In the genomic region with DNA sequence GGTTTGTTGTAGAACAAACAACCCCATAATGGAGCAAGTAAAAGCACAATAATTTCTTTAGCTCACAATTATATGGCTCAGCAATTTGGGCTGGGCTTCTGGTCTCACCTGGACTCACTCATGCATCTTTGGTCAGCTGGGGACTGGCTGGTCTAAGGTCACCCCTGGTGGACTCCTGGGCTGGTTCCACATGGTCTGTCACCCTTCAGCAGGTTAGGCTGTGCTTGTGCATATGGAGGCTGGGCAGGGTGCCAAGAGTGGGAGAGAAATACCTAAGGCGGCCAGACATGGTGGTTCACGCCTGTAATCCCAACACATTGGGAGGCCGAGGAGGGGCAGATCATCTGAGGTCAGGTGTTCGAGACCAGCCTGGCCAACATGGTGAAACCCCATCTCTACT, we compare ENCODE assay signal across 28 cellular contexts.
"Had no signal": no experiment of that assay in that cellular context is flagged by ENCODE, and none has a peak within 500 bp of the region (broad histone marks: within the 10 kb centered on the region; RNA-seq: fewer than 3 reads in every experiment).

No MANE protein-coding gene starts in this region.

- ATAC-seq: activated CD4-positive, alpha-beta T cell treated with anti-CD3 and anti-CD28 coated beads for 36 hours; activated naive CD4-positive, alpha-beta T cell treated with anti-CD3 and anti-CD28 coated beads, Interleukin-2, amount 50 U/mL, for 72 hours; activated T-helper 17 cell treated with anti-CD3 and anti-CD28 coated beads, Interleukin-2, amount 50 U/mL, for 72 hours; left lobe of liver; lower lobe of right lung; mucosa of descending colon; pancreas; psoas muscle had no signal

- H3K4me3 ChIP-seq: lower lobe of right lung, mucosa of descending colon, pancreas, psoas muscle, right atrium auricular region, tibial nerve, uterus had no signal

- H3K9me3 Mint-ChIP-seq: activated B cell treated with CpG ODN at 0.5 μM for 24 hours; activated naive CD4-positive, alpha-beta T cell treated with anti-CD3 and anti-CD28 coated beads, Interleukin-2, amount 50 U/mL, for 72 hours; activated T-cell treated with anti-CD3 and anti-CD28 coated beads, Interleukin-2, amount 50 U/mL, for 24 hours; activated T-helper 17 cell treated with anti-CD3 and anti-CD28 coated beads, Interleukin-2, amount 50 U/mL, for 72 hours; nephron progenitor cell; stimulated activated naive CD8-positive, alpha-beta T cell treated with anti-CD3 and anti-CD28 coated beads, Interleukin-15, Interleukin-2, amounts not matched to agents 100 ng/mL and 50 ng/mL, for 24 hours had no signal

- DNase-seq: activated B cell treated with CpG ODN at 0.5 μM for 24 hours; activated CD4-positive, alpha-beta T cell treated with anti-CD3 and anti-CD28 coated beads for 36 hours; activated CD4-positive, alpha-beta T cell treated with anti-CD3 and anti-CD28 coated beads, Interleukin-2, amount 50 U/mL, for 4 hours; activated CD8-positive, alpha-beta memory T cell treated with anti-CD3 and anti-CD28 coated beads for 24 hours; activated CD8-positive, alpha-beta memory T cell treated with anti-CD3 and anti-CD28 coated beads, Interleukin-2, amount 50 U/mL, for 4 hours; activated T-cell treated with anti-CD3 and anti-CD28 coated beads, Interleukin-2, amount 50 U/mL, for 24 hours; aorta; brain microvascular endothelial cell; caudate nucleus; dermis blood vessel endothelial cell; effector CD8-positive, alpha-beta T cell; erythroblast; foreskin fibroblast; kidney; lower lobe of right lung; mesendoderm; mucosa of descending colon; nephron progenitor cell; psoas muscle; substantia nigra; uterus had no signal

- H3K4me1 ChIP-seq: psoas muscle, uterus had no signal

- H3K4me3 Mint-ChIP-seq: activated B cell treated with CpG ODN at 0.5 μM for 24 hours; activated CD4-positive, alpha-beta T cell treated with anti-CD3 and anti-CD28 coated beads for 36 hours; activated T-cell treated with anti-CD3 and anti-CD28 coated beads, Interleukin-2, amount 50 U/mL, for 24 hours; activated T-helper 17 cell treated with anti-CD3 and anti-CD28 coated beads, Interleukin-2, amount 50 U/mL, for 72 hours; nephron progenitor cell; stimulated activated naive CD8-positive, alpha-beta T cell treated with anti-CD3 and anti-CD28 coated beads, Interleukin-15, Interleukin-2, amounts not matched to agents 100 ng/mL and 50 ng/mL, for 24 hours had no signal

- H3K27ac Mint-ChIP-seq: activated B cell treated with CpG ODN at 0.5 μM for 24 hours; activated CD4-positive, alpha-beta T cell treated with anti-CD3 and anti-CD28 coated beads for 36 hours; activated naive CD4-positive, alpha-beta T cell treated with anti-CD3 and anti-CD28 coated beads, Interleukin-2, amount 50 U/mL, for 72 hours; activated T-cell treated with anti-CD3 and anti-CD28 coated beads, Interleukin-2, amount 50 U/mL, for 24 hours; activated T-helper 17 cell treated with anti-CD3 and anti-CD28 coated beads, Interleukin-2, amount 50 U/mL, for 72 hours; nephron progenitor cell had no signal

- H3K27me3 Mint-ChIP-seq: activated B cell treated with CpG ODN at 0.5 μM for 24 hours; activated CD4-positive, alpha-beta T cell treated with anti-CD3 and anti-CD28 coated beads for 36 hours; activated T-cell treated with anti-CD3 and anti-CD28 coated beads, Interleukin-2, amount 50 U/mL, for 24 hours; activated T-helper 17 cell treated with anti-CD3 and anti-CD28 coated beads, Interleukin-2, amount 50 U/mL, for 72 hours; stimulated activated naive CD8-positive, alpha-beta T cell treated with anti-CD3 and anti-CD28 coated beads, Interleukin-15, Interleukin-2, amounts not matched to agents 100 ng/mL and 50 ng/mL, for 24 hours had no signal

- H3K36me3 Mint-ChIP-seq: activated naive CD4-positive, alpha-beta T cell treated with anti-CD3 and anti-CD28 coated beads, Interleukin-2, amount 50 U/mL, for 72 hours had no signal

- H3K27ac ChIP-seq: brain microvascular endothelial cell, lower lobe of right lung, pancreas, psoas muscle, right atrium auricular region, tibial nerve, uterus had no signal

- H3K36me3 ChIP-seq: brain microvascular endothelial cell, lower lobe of right lung, pancreas, right atrium auricular region, tibial nerve, uterus had no signal

- H3K4me1 Mint-ChIP-seq: activated B cell treated with CpG ODN at 0.5 μM for 24 hours; activated CD4-positive, alpha-beta T cell treated with anti-CD3 and anti-CD28 coated beads for 36 hours; activated T-helper 17 cell treated with anti-CD3 and anti-CD28 coated beads, Interleukin-2, amount 50 U/mL, for 72 hours had no signal

- H3K9me3 ChIP-seq: lower lobe of right lung, mucosa of descending colon, pancreas, psoas muscle, right atrium auricular region, tibial nerve, uterus had no signal

- H3K27me3 ChIP-seq: brain microvascular endothelial cell, pancreas, right atrium auricular region, tibial nerve, uterus had no signal
